Comparison of ENCODE assay signal across 10 cellular contexts in genomic region chr2:109130726-109130995, GRCh38. TPM values are rescaled to one million over a fixed set of nuclear protein-coding genes. Genes with fewer than 3 reads are reported as not detected.
DNase-seq lines count a peak whose midpoint lies in the region; ATAC-seq, FAIRE-seq and TF ChIP-seq lines count a peak whose summit lies in the region.
"Had no signal": no experiment of that assay in that cellular context is flagged by ENCODE, and none has a peak within 500 bp of the region (broad histone marks: within the 10 kb centered on the region; RNA-seq: fewer than 3 reads in every experiment).

No MANE protein-coding gene starts in this region.

- TF ChIP-seq CTCF in AG09309 (IDR thresholded peaks at IDR 0.05; ENCODE audit: control insufficient read depth, insufficient read depth, low read depth, low read length, missing control alignments) (no peak), IMR-90 (conservative IDR thresholded peaks at IDR 0.05; ENCODE audit: low read depth, low read length) (no peak), dorsolateral prefrontal cortex (IDR thresholded peaks at IDR 0.05 in 54 of 56, conservative IDR thresholded peaks at IDR 0.05 in 2 of 56; ENCODE audit: low read depth in 1 of 56, partially characterized antibody in 56 of 56) (no peak), osteoblast (IDR thresholded peaks at IDR 0.05; ENCODE audit: extremely low read depth, low read depth, low read length) (no peak)

- in situ Hi-C loops in IMR-90 (cut with MboI; ENCODE audit: low sequenced_read_pairs): loop anchor here (10.0 to 25.0 kb wide), 2 partner anchors 84 to 207 kb away; no protein-coding TSS in a partner anchor

- H3K4me2 ChIP-seq in IMR-90 (ENCODE audit: low read depth, low read length) (peak overlapping the region; percentile 86), osteoblast (ENCODE audit: insufficient read depth, low read length) (peak overlapping the region; percentile 88)

- WGBS in IMR-90 (ENCODE audit: extremely low coverage in 2 of 2, insufficient read length in 1 of 2), 2 experiments: no CpG with 5 or more reads among the region's 5 CpGs

- CTCF ChIA-PET in IMR-90 (lab: Yijun Ruan, JAX): no interaction called here

- POLR2A ChIA-PET in IMR-90 (lab: Charles Lee; ENCODE audit: unreplicated experiment): interaction anchor here (0.9 kb wide), 1 partner anchor 41 kb away, joined by 3 read pairs; no protein-coding TSS in a partner anchor

- no peak overlapping the region for H2AFZ ChIP-seq in IMR-90 (replicated peaks; ENCODE audit: low read length, poor library complexity)
- peak overlapping the region; percentile 11 for H2AFZ ChIP-seq in osteoblast (ENCODE audit: low read length)

- H3K27me3 ChIP-seq in IMR-90 (ENCODE audit: control insufficient read depth, insufficient read depth, low read length) (no peaks in the 10 kb centered on the region), dorsolateral prefrontal cortex (peaks cover 0 to 44% (median 0%) of the 10 kb centered on the region in 45 donors), osteoblast (ENCODE audit: insufficient read depth, low read length) (no peaks in the 10 kb centered on the region)

- H3K4me1 ChIP-seq in IMR-90 (ENCODE audit: control insufficient read depth, insufficient read depth, low read length) (peaks cover 17% of the 10 kb centered on the region), osteoblast (ENCODE audit: insufficient read depth, low read length) (peaks cover 30% of the 10 kb centered on the region)

- H4K91ac ChIP-seq in IMR-90 (ENCODE audit: insufficient read depth, low read depth, low read length): peak overlapping the region; percentile 91; the same call in 1 of the 2 replicates

- peak overlapping the region; percentile 41 to 78; a peak in 2 of 4 replicates for H4K8ac ChIP-seq in IMR-90 (ENCODE audit: low read depth in 2 of 2, low read length in 2 of 2)

- H4K5ac ChIP-seq in IMR-90 (ENCODE audit: low read depth, low read length): peak overlapping the region; percentile 10; the same call in 1 of the 2 replicates

- no peak for FAIRE-seq in frontal cortex (lab: Jason Lieb, UNC)

- TF ChIP-seq POLR2A in IMR-90 (IDR thresholded peaks at IDR 0.05; ENCODE audit: low read depth, low read length): no peak

- no peak for TF ChIP-seq RAD21 in IMR-90 (IDR thresholded peaks at IDR 0.05; ENCODE audit: low read length)

- peak overlapping the region; percentile 86; the same call in 1 of the 2 replicates for H2BK20ac ChIP-seq in IMR-90 (ENCODE audit: low read depth, low read length)

- H3K79me2 ChIP-seq in osteoblast (ENCODE audit: insufficient read depth, low read length): peaks cover 72% of the 10 kb centered on the region

- no peak for DNase-seq in AG09309 (ENCODE audit: low read depth)
- no peak for DNase-seq in IMR-90
- DNase-seq in dorsolateral prefrontal cortex: no peak
- no peak for DNase-seq in osteoblast (ENCODE audit: insufficient read length, low spot score, missing footprints)
- no peak for DNase-seq in NCI-H526 treated with DMSO at 0.1 percent for 48 hours (lab: John Stamatoyannopoulos, UW)
- DNase-seq in frontal cortex (ENCODE audit: low spot score in 2 of 2): no peak
- no peak for DNase-seq in HT-29 (ENCODE audit: low spot score)
- DNase-seq: activated CD4-positive, CD25-positive, alpha-beta regulatory T cell treated with anti-CD3 and anti-CD28 coated beads, Interleukin-2, amount 50 U/mL, for 72 hours; DND-41 had no signal

- peak overlapping the region; percentile 82 for H3K56ac ChIP-seq in IMR-90 (ENCODE audit: extremely low read depth, insufficient read depth, low read length)

- peaks cover 9 to 70% of the 10 kb centered on the region in 2 experiments; a peak in 3 of 4 replicates for H3K79me1 ChIP-seq in IMR-90 (ENCODE audit: low read depth in 1 of 2, low read length in 2 of 2)

- peak overlapping the region; percentile 80 for H2BK5ac ChIP-seq in IMR-90 (ENCODE audit: low read depth, low read length, poor library complexity, severe bottlenecking)

- no peak for ATAC-seq in IMR-90 (ENCODE audit: low read depth)
- ATAC-seq in GM21723 (IDR thresholded peaks at IDR 0.05; ENCODE audit: unreplicated experiment): no peak

- H3K9me3 ChIP-seq in IMR-90 (ENCODE audit: control insufficient read depth, insufficient read depth, low read length) (no peaks in the 10 kb centered on the region), osteoblast (ENCODE audit: low read depth, low read length) (no peaks in the 10 kb centered on the region)

- peak overlapping the region; percentile 80 for H3K18ac ChIP-seq in IMR-90 (ENCODE audit: low read depth, low read length)

- H2AK9ac ChIP-seq in IMR-90 (replicated peaks; ENCODE audit: low read depth, low read length, poor library complexity): peak overlapping the region; percentile 86

- H3K9ac ChIP-seq in IMR-90 (ENCODE audit: low read depth, low read length): peak overlapping the region; percentile 92

- H3K4me3 ChIP-seq in AG09309 (ENCODE audit: control insufficient read depth, low read depth, low read length): peak overlapping the region; percentile 78
- peak overlapping the region; percentile 58 for H3K4me3 ChIP-seq in IMR-90 (ENCODE audit: insufficient read depth, low read depth, low read length)
- peak overlapping the region; percentile 50 to 88 (median 69) for H3K4me3 ChIP-seq in dorsolateral prefrontal cortex
- peak overlapping the region; percentile 85 for H3K4me3 ChIP-seq in osteoblast (ENCODE audit: insufficient read depth, low read length)

- H2BK120ac ChIP-seq in IMR-90 (ENCODE audit: low read depth, low read length): peak overlapping the region; percentile 78

- no peaks in the 10 kb centered on the region for H3K36me3 ChIP-seq in IMR-90 (ENCODE audit: control insufficient read depth, insufficient read depth, low read length)
- H3K36me3 ChIP-seq in osteoblast (ENCODE audit: insufficient read depth, low read length): no peaks in the 10 kb centered on the region

- peaks cover 64% of the 10 kb centered on the region for H4K20me1 ChIP-seq in IMR-90 (ENCODE audit: insufficient read depth, low read length)
- H4K20me1 ChIP-seq in osteoblast (ENCODE audit: insufficient read depth, low read length): peaks cover 56% of the 10 kb centered on the region

- peaks cover 26% of the 10 kb centered on the region for H3K9me1 ChIP-seq in IMR-90 (ENCODE audit: insufficient read depth, low read length)

- dilution Hi-C loops in IMR-90 (cut with HindIII; ENCODE audit: low sequenced_read_pairs, unreplicated experiment): no loop called here

- H2BK15ac ChIP-seq in IMR-90 (ENCODE audit: low read depth, low read length): peak overlapping the region; percentile 91; the same call in 1 of the 3 replicates

- H3K27ac ChIP-seq in IMR-90 (ENCODE audit: insufficient read depth, low read length): peak overlapping the region; percentile 87
- H3K27ac ChIP-seq in dorsolateral prefrontal cortex: peak overlapping the region in 34 of 59 donors; percentile 10 to 85 (median 64)
- peak overlapping the region; percentile 21 for H3K27ac ChIP-seq in osteoblast (ENCODE audit: low read depth, low read length)

- intact Hi-C loops in IMR-90 (cut with micrococcal nuclease) (no loop called here), dorsolateral prefrontal cortex (cut with DNase I) (loop anchor here in 1 of 2 donors (10.0 kb wide), 1 partner anchor 214 kb away; no protein-coding TSS in a partner anchor)

- no peak overlapping the region; the same call in 1 of the 2 replicates for H2AK5ac ChIP-seq in IMR-90 (ENCODE audit: low read depth, low read length)

- no TSS peak for BruUV-seq in IMR-90 (replicated peaks; lab: Mats Ljungman, UMichigan)

- H3K14ac ChIP-seq in IMR-90 (replicated peaks; ENCODE audit: low read depth, low read length): peak overlapping the region; percentile 74; the same call in 1 of the 2 replicates

- peak overlapping the region; percentile 93 for H3K4ac ChIP-seq in IMR-90 (ENCODE audit: low read depth, low read length)

- peak overlapping the region; percentile 25; the same call in 1 of the 2 replicates for H3K23ac ChIP-seq in IMR-90 (ENCODE audit: low read depth, low read length)

TF ChIP-seq in IMR-90, 13 proteins besides CTCF, POLR2A, EP300 and RAD21:
- TF ChIP-seq CEBPB (IDR thresholded peaks at IDR 0.05; ENCODE audit: low read depth, low read length): no peak
- no peak for TF ChIP-seq SMC3 (IDR thresholded peaks at IDR 0.05; ENCODE audit: low read depth, low read length)
- TF ChIP-seq RFX5 (IDR thresholded peaks at IDR 0.05; ENCODE audit: low read depth, low read length): no peak
- no peak for TF ChIP-seq USF2 (IDR thresholded peaks at IDR 0.05; ENCODE audit: low read depth, low read length)
- TF ChIP-seq MAFK (IDR thresholded peaks at IDR 0.05; ENCODE audit: low read depth, low read length): no peak
- TF ChIP-seq CHD1 (IDR thresholded peaks at IDR 0.05; ENCODE audit: low read depth, low read length): no peak
- no peak for TF ChIP-seq MXI1 (IDR thresholded peaks at IDR 0.05; ENCODE audit: borderline replicate concordance, low read depth, low read length)

RNA-seq across cellular contexts. Expression of gene SH3RF3, which starts 1.7 kb away (rescaled TPM):
- total RNA-seq in IMR-90 (2012; rRNA removed) (3.4 and 3.9 TPM in 2 replicates), dorsolateral prefrontal cortex (10 to 100 TPM in 98 of 120 experiments, 1 to 10 TPM in 22; 6.1 to 18.7 (median 11.5) TPM), osteoblast (14.7 and 14.8 TPM in 2 replicates), frontal cortex (9.0 TPM)
- polyA plus RNA-seq in IMR-90 (2012; rRNA removed): 5.3 and 5.7 TPM in 2 replicates
- polyA plus RNA-seq in IMR-90 (2012; cell fraction: cytosol; rRNA removed): 2.9 and 5.9 TPM in 2 replicates
- polyA plus RNA-seq in IMR-90 (2012; cell fraction: nucleus; rRNA removed; ENCODE audit: low replicate concordance): 10.7 and 11.0 TPM in 2 replicates
- 0.05 and 0.16 TPM in 2 replicates for total RNA-seq in HT-29 (2014; rRNA removed; shearing (Covaris generic))

Comparison
In these comparisons a context has a peak if more than half of its experiments do, and no peak if none do; other contexts are left out.
1. H3K27ac ChIP-seq: peak in every context shown above with its lines; median percentile 87 in IMR-90; 64 in dorsolateral prefrontal cortex; 21 in osteoblast.